14 cellular contexts compared by ENCODE assay signal in the genomic region with DNA sequence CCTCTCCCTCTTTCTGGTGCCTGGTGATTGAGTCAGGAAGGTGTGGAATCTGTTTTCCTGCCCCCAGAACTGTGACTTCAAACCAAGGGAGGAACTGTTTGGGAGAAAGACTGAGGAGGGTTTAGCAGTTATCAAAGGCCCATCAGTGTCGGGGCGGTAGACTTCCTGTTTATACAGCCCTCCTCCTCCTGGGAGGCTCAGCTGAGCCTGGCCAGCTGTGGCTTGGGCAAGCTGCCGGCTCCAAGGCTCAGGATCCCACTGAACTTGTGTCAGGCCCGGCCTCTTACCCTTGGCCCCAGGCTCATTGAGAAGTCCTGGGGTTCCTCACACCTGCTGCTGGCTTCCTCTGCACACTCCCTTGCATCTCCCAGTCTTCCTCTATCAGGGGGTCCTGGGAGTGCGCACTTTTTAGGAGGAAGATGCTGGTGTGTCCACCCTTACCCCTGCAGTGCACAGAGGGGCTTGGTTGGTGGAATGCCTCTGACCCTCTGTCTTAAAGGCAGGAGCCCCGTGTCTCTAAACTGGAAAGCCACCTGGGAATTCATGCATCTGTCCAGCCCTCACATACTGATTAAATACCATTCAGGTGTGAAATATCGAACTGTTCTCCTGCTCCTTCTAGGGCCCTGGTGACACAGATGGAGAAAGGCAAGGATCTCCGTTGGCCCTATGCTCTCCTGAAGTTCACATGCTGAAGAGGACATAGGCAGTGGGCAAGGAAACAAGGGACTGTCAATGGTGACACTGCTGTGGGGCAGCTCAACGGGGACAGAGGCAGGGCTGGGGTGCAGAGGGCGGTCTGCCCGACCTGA. TPM values are rescaled to one million over a fixed set of nuclear protein-coding genes. Genes with fewer than 3 reads are reported as not detected.
DNase-seq lines count a peak whose midpoint lies in the region; ATAC-seq, FAIRE-seq and TF ChIP-seq lines count a peak whose summit lies in the region.
"Had no signal": no experiment of that assay in that cellular context is flagged by ENCODE, and none has a peak within 500 bp of the region (broad histone marks: within the 10 kb centered on the region; RNA-seq: fewer than 3 reads in every experiment).

No MANE protein-coding gene starts in this region.

- H3K4me1 ChIP-seq in SK-N-SH (ENCODE audit: control insufficient read depth in 1 of 2, insufficient read depth in 2 of 2, low read depth in 1 of 2, low read length in 1 of 2) (no peaks in the 10 kb centered on the region; a peak in 1 of 4 replicates), mucosa of descending colon (ENCODE audit: low read depth) (no peaks in the 10 kb centered on the region), Karpas-422 (ENCODE audit: low read length) (peaks cover 9% of the 10 kb centered on the region)

- 23% methylated on average over 10 of the region's 11 CpGs for WGBS in SK-N-SH (ENCODE audit: low lambda C conversion rate)

- no peaks in the 10 kb centered on the region for H3K9me2 ChIP-seq in SK-N-SH
- H3K9me2 ChIP-seq in Karpas-422 (replicated peaks; ENCODE audit: insufficient read depth, low read length) = no peaks in the 10 kb centered on the region

- no peak for TF ChIP-seq EP300 in SK-N-SH (IDR thresholded peaks at IDR 0.05; ENCODE audit: borderline replicate concordance in 1 of 2, low read depth in 1 of 2, low read length in 1 of 2)

- no peak overlapping the region for H3K4me3 ChIP-seq in SK-N-SH (ENCODE audit: low read depth in 2 of 2, low read length in 1 of 2)
- H3K4me3 ChIP-seq in fibroblast of mammary gland (ENCODE audit: control insufficient read depth, low read depth, low read length) = no peak overlapping the region
- no peak overlapping the region for H3K4me3 ChIP-seq in mucosa of descending colon
- no peak overlapping the region for H3K4me3 ChIP-seq in Karpas-422 (ENCODE audit: low read length)

- peak; percentile 87 for FAIRE-seq in urothelium cell line (lab: Jason Lieb, UNC)

- POLR2A ChIA-PET in SK-N-SH (lab: Yijun Ruan, JAX) = no interaction called here

- no peak for TF ChIP-seq CTCF in SK-N-SH (IDR thresholded peaks at IDR 0.05)
- no peak for TF ChIP-seq CTCF in fibroblast of mammary gland (conservative IDR thresholded peaks at IDR 0.05; ENCODE audit: control insufficient read depth, insufficient read depth, low read depth, low read length)
- no peak for TF ChIP-seq CTCF in mucosa of descending colon (IDR thresholded peaks at IDR 0.05)

- DNase-seq in SK-N-SH (no peak), fibroblast of mammary gland (ENCODE audit: low read depth) (peak; percentile 23), mucosa of descending colon (peak in 2 of 3 donors; percentile 43 to 53), urothelium cell line (ENCODE audit: low spot score) (peak; percentile 33), DMS153 treated with DMSO at 0.1 percent for 48 hours (lab: John Stamatoyannopoulos, UW; ENCODE audit: unreplicated experiment) (no peak), LoVo (ENCODE audit: low spot score) (no peak), Karpas-422 (no peak)
- DNase-seq: DMS153, erythroblast, PC-3, T-helper 9 cell had no signal

- H4K20me1 ChIP-seq in SK-N-SH (ENCODE audit: insufficient read depth) = no peaks in the 10 kb centered on the region
- H4K20me1 ChIP-seq in Karpas-422 (ENCODE audit: insufficient read depth, low read depth, low read length) = no peaks in the 10 kb centered on the region

- no peaks in the 10 kb centered on the region for H3K9me3 ChIP-seq in SK-N-SH
- H3K9me3 ChIP-seq in mucosa of descending colon = no peaks in the 10 kb centered on the region
- H3K9me3 ChIP-seq in Karpas-422 (ENCODE audit: low read length) = no peaks in the 10 kb centered on the region

- no peaks in the 10 kb centered on the region for H3K27me3 ChIP-seq in SK-N-SH (ENCODE audit: insufficient read depth)
- 0 out of 2 replicates have a peak, but pooled peaks cover 2% of the 10 kb centered on the region for H3K27me3 ChIP-seq in Karpas-422 (ENCODE audit: low read length)

- H3K36me3 ChIP-seq in SK-N-SH (replicated peaks in 1 of 2; ENCODE audit: control insufficient read depth in 1 of 2, insufficient read depth in 2 of 2, low read length in 1 of 2) = no peaks in the 10 kb centered on the region
- H3K36me3 ChIP-seq in mucosa of descending colon (ENCODE audit: low read depth) = no peaks in the 10 kb centered on the region
- H3K36me3 ChIP-seq in Karpas-422 (ENCODE audit: insufficient read depth, low read length) = no peaks in the 10 kb centered on the region

- ATAC-seq in SK-N-SH treated with all-trans-retinoic acid at 6 μM for 48 hours (no peak), mucosa of descending colon (peak; percentile 56)
- ATAC-seq: left colon, PC-3 had no signal

- peak overlapping the region; percentile 46; the same call in 1 of the 2 replicates for H2AFZ ChIP-seq in SK-N-SH (ENCODE audit: low read depth)
- no peak overlapping the region for H2AFZ ChIP-seq in Karpas-422 (ENCODE audit: low read length)

- H3K9ac ChIP-seq in SK-N-SH (no peak overlapping the region), Karpas-422 (ENCODE audit: low read length) (no peak overlapping the region)

- CTCF ChIA-PET in SK-N-SH (lab: Yijun Ruan, JAX) = interaction anchor here (1.6 kb wide), 1 partner anchor 662 kb away, joined by 4 read pairs; no protein-coding TSS in a partner anchor

- no peak for TF ChIP-seq RAD21 in SK-N-SH (IDR thresholded peaks at IDR 0.05; ENCODE audit: low read length)

- intact Hi-C loops in mucosa of descending colon (cut with DNase I, micrococcal nuclease) = no loop called here

- H3K27ac ChIP-seq in SK-N-SH (ENCODE audit: low read depth in 2 of 2, low read length in 1 of 2) (no peak overlapping the region), Karpas-422 (ENCODE audit: low read length) (no peak overlapping the region)
- H3K27ac ChIP-seq: 22Rv1 had no signal

- H3K79me2 ChIP-seq in SK-N-SH (ENCODE audit: insufficient read depth) (no peaks in the 10 kb centered on the region), Karpas-422 (ENCODE audit: low read length) (no peaks in the 10 kb centered on the region)

- no peaks in the 10 kb centered on the region for H3F3A ChIP-seq in SK-N-SH (replicated peaks; ENCODE audit: insufficient read depth)

- H3K4me2 ChIP-seq in SK-N-SH = 0 out of 2 replicates have a peak overlapping the region, but pooled peaks have one; percentile 11
- H3K4me2 ChIP-seq in Karpas-422 (ENCODE audit: low read depth, low read length, poor library complexity, severe bottlenecking) = no peak overlapping the region

TF ChIP-seq in SK-N-SH, 30 proteins besides CTCF, POLR2A, EP300 and RAD21:
- no peak for TF ChIP-seq GATA2 (CRISPR knock-in tag; IDR thresholded peaks at IDR 0.05)

TF ChIP-seq in SK-N-SH treated with all-trans-retinoic acid at 6 μM for 48 hours, 23 proteins besides CTCF, POLR2A, EP300 and RAD21:
- TF ChIP-seq ZFP30 (CRISPR knock-in tag; IDR thresholded peaks at IDR 0.05) = no peak
- TF ChIP-seq ZNF8 (CRISPR knock-in tag; IDR thresholded peaks at IDR 0.05) = no peak
- TF ChIP-seq ZFP3 (CRISPR knock-in tag; IDR thresholded peaks at IDR 0.05) = no peak
- TF ChIP-seq SNAI2 (CRISPR knock-in tag; IDR thresholded peaks at IDR 0.05) = no peak
- no peak for TF ChIP-seq ARNTL (CRISPR knock-in tag; IDR thresholded peaks at IDR 0.05; ENCODE audit: borderline replicate concordance, low read depth)
- TF ChIP-seq ESRRG (CRISPR knock-in tag; IDR thresholded peaks at IDR 0.05) = no peak
- TF ChIP-seq, protein P1, sequence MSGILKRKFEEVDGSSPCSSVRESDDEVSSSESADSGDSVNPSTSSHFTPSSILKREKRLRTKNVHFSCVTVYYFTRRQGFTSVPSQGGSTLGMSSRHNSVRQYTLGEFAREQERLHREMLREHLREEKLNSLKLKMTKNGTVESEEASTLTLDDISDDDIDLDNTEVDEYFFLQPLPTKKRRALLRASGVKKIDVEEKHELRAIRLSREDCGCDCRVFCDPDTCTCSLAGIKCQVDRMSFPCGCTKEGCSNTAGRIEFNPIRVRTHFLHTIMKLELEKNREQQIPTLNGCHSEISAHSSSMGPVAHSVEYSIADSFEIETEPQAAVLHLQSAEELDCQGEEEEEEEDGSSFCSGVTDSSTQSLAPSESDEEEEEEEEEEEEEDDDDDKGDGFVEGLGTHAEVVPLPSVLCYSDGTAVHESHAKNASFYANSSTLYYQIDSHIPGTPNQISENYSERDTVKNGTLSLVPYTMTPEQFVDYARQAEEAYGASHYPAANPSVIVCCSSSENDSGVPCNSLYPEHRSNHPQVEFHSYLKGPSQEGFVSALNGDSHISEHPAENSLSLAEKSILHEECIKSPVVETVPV (CRISPR knock-in tag; IDR thresholded peaks at IDR 0.05) = no peak
- TF ChIP-seq TOX (CRISPR knock-in tag; IDR thresholded peaks at IDR 0.05; ENCODE audit: borderline replicate concordance) = no peak
- TF ChIP-seq ZNF70 (CRISPR knock-in tag; IDR thresholded peaks at IDR 0.05) = no peak
- no peak for TF ChIP-seq ISL1 (CRISPR knock-in tag; IDR thresholded peaks at IDR 0.05)
- TF ChIP-seq, protein P2, sequence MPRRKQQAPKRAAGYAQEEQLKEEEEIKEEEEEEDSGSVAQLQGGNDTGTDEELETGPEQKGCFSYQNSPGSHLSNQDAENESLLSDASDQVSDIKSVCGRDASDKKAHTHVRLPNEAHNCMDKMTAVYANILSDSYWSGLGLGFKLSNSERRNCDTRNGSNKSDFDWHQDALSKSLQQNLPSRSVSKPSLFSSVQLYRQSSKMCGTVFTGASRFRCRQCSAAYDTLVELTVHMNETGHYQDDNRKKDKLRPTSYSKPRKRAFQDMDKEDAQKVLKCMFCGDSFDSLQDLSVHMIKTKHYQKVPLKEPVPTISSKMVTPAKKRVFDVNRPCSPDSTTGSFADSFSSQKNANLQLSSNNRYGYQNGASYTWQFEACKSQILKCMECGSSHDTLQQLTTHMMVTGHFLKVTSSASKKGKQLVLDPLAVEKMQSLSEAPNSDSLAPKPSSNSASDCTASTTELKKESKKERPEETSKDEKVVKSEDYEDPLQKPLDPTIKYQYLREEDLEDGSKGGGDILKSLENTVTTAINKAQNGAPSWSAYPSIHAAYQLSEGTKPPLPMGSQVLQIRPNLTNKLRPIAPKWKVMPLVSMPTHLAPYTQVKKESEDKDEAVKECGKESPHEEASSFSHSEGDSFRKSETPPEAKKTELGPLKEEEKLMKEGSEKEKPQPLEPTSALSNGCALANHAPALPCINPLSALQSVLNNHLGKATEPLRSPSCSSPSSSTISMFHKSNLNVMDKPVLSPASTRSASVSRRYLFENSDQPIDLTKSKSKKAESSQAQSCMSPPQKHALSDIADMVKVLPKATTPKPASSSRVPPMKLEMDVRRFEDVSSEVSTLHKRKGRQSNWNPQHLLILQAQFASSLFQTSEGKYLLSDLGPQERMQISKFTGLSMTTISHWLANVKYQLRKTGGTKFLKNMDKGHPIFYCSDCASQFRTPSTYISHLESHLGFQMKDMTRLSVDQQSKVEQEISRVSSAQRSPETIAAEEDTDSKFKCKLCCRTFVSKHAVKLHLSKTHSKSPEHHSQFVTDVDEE (CRISPR knock-in tag; IDR thresholded peaks at IDR 0.05) = no peak
TF ChIP-seq in SK-N-SH treated with all-trans-retinoic acid at 6 μM for 48 hours: peak in this region for 0.

RNA-seq across cellular contexts. Expression of a gene that starts 32.4 kb away (rescaled TPM):
- 4.1 and 4.7 TPM in 2 replicates for polyA plus RNA-seq in SK-N-SH (2012; rRNA removed)
- polyA plus RNA-seq in SK-N-SH (2012; cell fraction: cytosol; rRNA removed) = 4.4 and 5.7 TPM in 2 replicates
- polyA plus RNA-seq in SK-N-SH (2012; cell fraction: nucleus; rRNA removed) = 3.6 and 4.6 TPM in 2 replicates
- 10 to 100 TPM; 17.1 to 97.8 (median 51.3) TPM for total RNA-seq in mucosa of descending colon
- not detected in 2 replicates for total RNA-seq in Karpas-422 (2014; rRNA removed; shearing (Covaris generic); ENCODE audit: low replicate concordance)

Comparison
In these comparisons a context has a peak if more than half of its experiments do, and no peak if none do; other contexts are left out.
1. DNase-seq: peak in fibroblast of mammary gland (single experiment), mucosa of descending colon (2 of 3) and urothelium cell line (single experiment); none in SK-N-SH (single experiment), DMS153 treated with DMSO at 0.1 percent for 48 hours (single experiment), LoVo (single experiment) and Karpas-422 (single experiment).
2. RNA of a gene that starts 32.4 kb away (total RNA-seq): 17.1 to 97.8 TPM in mucosa of descending colon; not detected in Karpas-422; every median in the first group is over 10 times any median in the second.